ENCODE assay signal across 8 cellular contexts in genomic region chr1:46340404-46341221, GRCh38.
DNase-seq lines count a peak whose midpoint lies in the region; ATAC-seq and TF ChIP-seq lines count a peak whose summit lies in the region.

TSS of gene NSUN4 (plus strand) at chr1:46340807. CDS start at chr1:46340827, 20 bp downstream.

- in situ Hi-C loops in GM18951 (cut with MboI; ENCODE audit: low sequenced_read_pairs, unreplicated experiment), result loop anchor here (5.0 kb wide), 1 partner anchor 43 kb away; no protein-coding TSS in a partner anchor

- DNase-seq in AG09319 (ENCODE audit: extremely low read depth, low read depth) (peak; percentile 87), NCI-H345 (lab: John Stamatoyannopoulos, UW) (peak; percentile 93), cerebellar cortex (ENCODE audit: low spot score) (peak; percentile 95), islet precursor cell (peak; percentile 93)
- peak; percentile 78 to 82 (median 81) for DNase-seq in stimulated activated CD4-positive, alpha-beta T cell treated with anti-CD3 and anti-CD28 coated beads, Interleukin-12 subunit alpha, Interleukin-12 subunit beta, amount 100 ng/mL, for 48 hours (ENCODE audit: low read depth in 2 of 3, low spot score in 1 of 3)

- peak; percentile 75 for ATAC-seq in HG03196 (IDR thresholded peaks at IDR 0.05; ENCODE audit: unreplicated experiment)
- peak; percentile 89 to 91 for ATAC-seq in activated CD4-positive, CD25-positive, alpha-beta regulatory T cell treated with anti-CD3 and anti-CD28 coated beads, Interleukin-2, amount 50 U/mL, for 24 hours

- peak; percentile 80 for TF ChIP-seq POLR2A in GM18951 (IDR thresholded peaks at IDR 0.05; ENCODE audit: extremely low read depth, insufficient read depth, insufficient read length)

- peak; percentile 74 for TF ChIP-seq CTCF in AG09319 (IDR thresholded peaks at IDR 0.05; ENCODE audit: low read depth, low read length)

Comparison
In these comparisons a context has a peak if more than half of its experiments do, and no peak if none do; other contexts are left out.
1. Peak in every context shown above with its lines: DNase-seq and ATAC-seq.